In the genomic region with DNA sequence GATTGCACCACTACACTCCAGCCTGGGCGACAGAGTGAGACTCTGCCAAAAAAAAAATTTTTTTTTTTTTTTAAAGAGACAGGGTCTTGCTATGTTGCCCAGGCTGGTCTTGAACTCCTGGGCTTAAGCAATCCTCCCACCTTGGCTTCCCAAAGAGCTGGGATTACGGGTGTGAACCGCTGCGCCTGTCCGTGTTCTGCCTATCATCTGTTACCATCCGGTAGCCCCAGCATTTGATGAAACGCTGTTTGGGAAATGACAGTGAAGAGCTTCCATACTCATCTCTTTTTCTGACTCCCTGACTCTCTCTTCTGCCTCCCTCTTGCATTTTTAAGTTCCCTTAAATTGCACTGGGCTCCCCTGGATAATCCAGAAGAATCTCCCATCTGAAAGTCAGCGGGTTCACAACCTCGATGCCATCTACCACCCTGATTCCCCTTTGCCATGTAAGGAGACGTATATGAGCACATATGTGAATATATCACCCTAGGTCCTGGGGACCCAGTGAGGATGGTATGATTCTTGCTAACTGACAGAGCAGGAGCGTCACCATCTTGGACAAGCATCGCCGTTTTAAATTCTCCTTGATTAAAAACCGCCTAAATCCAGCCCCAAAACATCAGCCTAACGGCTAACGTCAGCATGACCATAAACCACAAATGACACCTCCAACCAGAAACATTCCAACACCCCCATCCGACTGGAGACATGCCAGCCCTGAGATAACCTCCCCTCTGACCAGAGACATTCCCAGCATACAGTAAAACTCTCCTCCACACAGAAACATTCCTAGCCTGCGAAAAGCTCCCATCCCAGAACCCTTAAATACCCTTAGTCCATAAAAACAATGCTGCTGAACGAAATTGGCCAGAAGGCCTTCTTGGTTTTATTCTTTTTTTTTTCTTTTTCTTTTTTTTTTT, we compare ENCODE assay signal across 1 cellular context.
TF ChIP-seq lines count a peak whose summit lies in the region.

No MANE protein-coding gene starts in this region.

TF ChIP-seq in K562, 482 proteins besides CTCF, POLR2A, EP300 and RAD21 (continued from another document and continues in another):
- TF ChIP-seq, protein P1, sequence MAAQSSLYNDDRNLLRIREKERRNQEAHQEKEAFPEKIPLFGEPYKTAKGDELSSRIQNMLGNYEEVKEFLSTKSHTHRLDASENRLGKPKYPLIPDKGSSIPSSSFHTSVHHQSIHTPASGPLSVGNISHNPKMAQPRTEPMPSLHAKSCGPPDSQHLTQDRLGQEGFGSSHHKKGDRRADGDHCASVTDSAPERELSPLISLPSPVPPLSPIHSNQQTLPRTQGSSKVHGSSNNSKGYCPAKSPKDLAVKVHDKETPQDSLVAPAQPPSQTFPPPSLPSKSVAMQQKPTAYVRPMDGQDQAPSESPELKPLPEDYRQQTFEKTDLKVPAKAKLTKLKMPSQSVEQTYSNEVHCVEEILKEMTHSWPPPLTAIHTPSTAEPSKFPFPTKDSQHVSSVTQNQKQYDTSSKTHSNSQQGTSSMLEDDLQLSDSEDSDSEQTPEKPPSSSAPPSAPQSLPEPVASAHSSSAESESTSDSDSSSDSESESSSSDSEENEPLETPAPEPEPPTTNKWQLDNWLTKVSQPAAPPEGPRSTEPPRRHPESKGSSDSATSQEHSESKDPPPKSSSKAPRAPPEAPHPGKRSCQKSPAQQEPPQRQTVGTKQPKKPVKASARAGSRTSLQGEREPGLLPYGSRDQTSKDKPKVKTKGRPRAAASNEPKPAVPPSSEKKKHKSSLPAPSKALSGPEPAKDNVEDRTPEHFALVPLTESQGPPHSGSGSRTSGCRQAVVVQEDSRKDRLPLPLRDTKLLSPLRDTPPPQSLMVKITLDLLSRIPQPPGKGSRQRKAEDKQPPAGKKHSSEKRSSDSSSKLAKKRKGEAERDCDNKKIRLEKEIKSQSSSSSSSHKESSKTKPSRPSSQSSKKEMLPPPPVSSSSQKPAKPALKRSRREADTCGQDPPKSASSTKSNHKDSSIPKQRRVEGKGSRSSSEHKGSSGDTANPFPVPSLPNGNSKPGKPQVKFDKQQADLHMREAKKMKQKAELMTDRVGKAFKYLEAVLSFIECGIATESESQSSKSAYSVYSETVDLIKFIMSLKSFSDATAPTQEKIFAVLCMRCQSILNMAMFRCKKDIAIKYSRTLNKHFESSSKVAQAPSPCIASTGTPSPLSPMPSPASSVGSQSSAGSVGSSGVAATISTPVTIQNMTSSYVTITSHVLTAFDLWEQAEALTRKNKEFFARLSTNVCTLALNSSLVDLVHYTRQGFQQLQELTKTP (IDR thresholded peaks at IDR 0.05; ENCODE audit: low read depth in 1 of 2, partially characterized antibody in 2 of 2), result peak in 1 of 2 experiments; percentile 84
- TF ChIP-seq KDM5B (IDR thresholded peaks at IDR 0.05; ENCODE audit: insufficient replicate concordance, low read depth, low read length) (no peak), ILF3 (IDR thresholded peaks at IDR 0.05; ENCODE audit: borderline replicate concordance) (no peak), NCOR1 (IDR thresholded peaks at IDR 0.05) (no peak), ZNF253 (CRISPR knock-in tag; conservative IDR thresholded peaks at IDR 0.05) (no peak), ZNF766 (CRISPR knock-in tag; conservative IDR thresholded peaks at IDR 0.05) (peak; percentile 100), ZNF699 (CRISPR knock-in tag; IDR thresholded peaks at IDR 0.05; ENCODE audit: insufficient replicate concordance) (no peak), MEF2D (tag; conservative IDR thresholded peaks at IDR 0.05; ENCODE audit: low read depth) (peak; percentile 99), ZNF316 (IDR thresholded peaks at IDR 0.05) (peak; percentile 53; the same call in 1 of the 2 replicates), ZNF695 (CRISPR knock-in tag; IDR thresholded peaks at IDR 0.05) (peak; percentile 94), KDM1A (IDR thresholded peaks at IDR 0.05) (peak; percentile 92 to 93), RBBP5 (IDR thresholded peaks at IDR 0.05; ENCODE audit: borderline replicate concordance, insufficient read depth, low read length, poor library complexity, severe bottlenecking) (no peak), PCBP1 (IDR thresholded peaks at IDR 0.05; ENCODE audit: low read depth, low read length, poor library complexity, severe bottlenecking) (no peak), ZFP36 (IDR thresholded peaks at IDR 0.05; ENCODE audit: low read depth, low read length, partially characterized antibody) (peak; percentile 58), DMBX1 (CRISPR knock-in tag; IDR thresholded peaks at IDR 0.05; ENCODE audit: borderline replicate concordance) (peak; percentile 99), HMG20B (CRISPR knock-in tag; IDR thresholded peaks at IDR 0.05) (peak; percentile 89), TOE1 (IDR thresholded peaks at IDR 0.05; ENCODE audit: borderline replicate concordance) (peak; percentile 55; the same call in 1 of the 2 replicates), TOE1 (CRISPR knock-in tag; IDR thresholded peaks at IDR 0.05; ENCODE audit: borderline replicate concordance, low read depth) (no peak), HDAC2 (IDR thresholded peaks at IDR 0.05) (peak; percentile 92), ZNF41 (CRISPR knock-in tag; conservative IDR thresholded peaks at IDR 0.05) (peak; percentile 98), ARID1B (IDR thresholded peaks at IDR 0.05) (peak; percentile 88), ZNF274 (IDR thresholded peaks at IDR 0.05; ENCODE audit: borderline replicate concordance, low read depth, low read length) (no peak), MEIS2 (IDR thresholded peaks at IDR 0.05; ENCODE audit: partially characterized antibody) (peak; percentile 97), RBM15 (IDR thresholded peaks at IDR 0.05; ENCODE audit: insufficient read depth, low read length) (no peak)
- TF ChIP-seq, protein P2, sequence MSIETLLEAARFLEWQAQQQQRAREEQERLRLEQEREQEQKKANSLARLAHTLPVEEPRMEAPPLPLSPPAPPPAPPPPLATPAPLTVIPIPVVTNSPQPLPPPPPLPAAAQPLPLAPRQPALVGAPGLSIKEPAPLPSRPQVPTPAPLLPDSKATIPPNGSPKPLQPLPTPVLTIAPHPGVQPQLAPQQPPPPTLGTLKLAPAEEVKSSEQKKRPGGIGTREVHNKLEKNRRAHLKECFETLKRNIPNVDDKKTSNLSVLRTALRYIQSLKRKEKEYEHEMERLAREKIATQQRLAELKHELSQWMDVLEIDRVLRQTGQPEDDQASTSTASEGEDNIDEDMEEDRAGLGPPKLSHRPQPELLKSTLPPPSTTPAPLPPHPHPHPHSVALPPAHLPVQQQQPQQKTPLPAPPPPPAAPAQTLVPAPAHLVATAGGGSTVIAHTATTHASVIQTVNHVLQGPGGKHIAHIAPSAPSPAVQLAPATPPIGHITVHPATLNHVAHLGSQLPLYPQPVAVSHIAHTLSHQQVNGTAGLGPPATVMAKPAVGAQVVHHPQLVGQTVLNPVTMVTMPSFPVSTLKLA (conservative IDR thresholded peaks at IDR 0.05), result peak in 1 of 2 experiments; percentile 11; a peak in 1 of 4 replicates
- TF ChIP-seq, protein P3, sequence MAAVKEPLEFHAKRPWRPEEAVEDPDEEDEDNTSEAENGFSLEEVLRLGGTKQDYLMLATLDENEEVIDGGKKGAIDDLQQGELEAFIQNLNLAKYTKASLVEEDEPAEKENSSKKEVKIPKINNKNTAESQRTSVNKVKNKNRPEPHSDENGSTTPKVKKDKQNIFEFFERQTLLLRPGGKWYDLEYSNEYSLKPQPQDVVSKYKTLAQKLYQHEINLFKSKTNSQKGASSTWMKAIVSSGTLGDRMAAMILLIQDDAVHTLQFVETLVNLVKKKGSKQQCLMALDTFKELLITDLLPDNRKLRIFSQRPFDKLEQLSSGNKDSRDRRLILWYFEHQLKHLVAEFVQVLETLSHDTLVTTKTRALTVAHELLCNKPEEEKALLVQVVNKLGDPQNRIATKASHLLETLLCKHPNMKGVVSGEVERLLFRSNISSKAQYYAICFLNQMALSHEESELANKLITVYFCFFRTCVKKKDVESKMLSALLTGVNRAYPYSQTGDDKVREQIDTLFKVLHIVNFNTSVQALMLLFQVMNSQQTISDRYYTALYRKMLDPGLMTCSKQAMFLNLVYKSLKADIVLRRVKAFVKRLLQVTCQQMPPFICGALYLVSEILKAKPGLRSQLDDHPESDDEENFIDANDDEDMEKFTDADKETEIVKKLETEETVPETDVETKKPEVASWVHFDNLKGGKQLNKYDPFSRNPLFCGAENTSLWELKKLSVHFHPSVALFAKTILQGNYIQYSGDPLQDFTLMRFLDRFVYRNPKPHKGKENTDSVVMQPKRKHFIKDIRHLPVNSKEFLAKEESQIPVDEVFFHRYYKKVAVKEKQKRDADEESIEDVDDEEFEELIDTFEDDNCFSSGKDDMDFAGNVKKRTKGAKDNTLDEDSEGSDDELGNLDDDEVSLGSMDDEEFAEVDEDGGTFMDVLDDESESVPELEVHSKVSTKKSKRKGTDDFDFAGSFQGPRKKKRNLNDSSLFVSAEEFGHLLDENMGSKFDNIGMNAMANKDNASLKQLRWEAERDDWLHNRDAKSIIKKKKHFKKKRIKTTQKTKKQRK (IDR thresholded peaks at IDR 0.05; ENCODE audit: borderline replicate concordance, low read depth, low read length), result no peak
- TF ChIP-seq, protein P4, sequence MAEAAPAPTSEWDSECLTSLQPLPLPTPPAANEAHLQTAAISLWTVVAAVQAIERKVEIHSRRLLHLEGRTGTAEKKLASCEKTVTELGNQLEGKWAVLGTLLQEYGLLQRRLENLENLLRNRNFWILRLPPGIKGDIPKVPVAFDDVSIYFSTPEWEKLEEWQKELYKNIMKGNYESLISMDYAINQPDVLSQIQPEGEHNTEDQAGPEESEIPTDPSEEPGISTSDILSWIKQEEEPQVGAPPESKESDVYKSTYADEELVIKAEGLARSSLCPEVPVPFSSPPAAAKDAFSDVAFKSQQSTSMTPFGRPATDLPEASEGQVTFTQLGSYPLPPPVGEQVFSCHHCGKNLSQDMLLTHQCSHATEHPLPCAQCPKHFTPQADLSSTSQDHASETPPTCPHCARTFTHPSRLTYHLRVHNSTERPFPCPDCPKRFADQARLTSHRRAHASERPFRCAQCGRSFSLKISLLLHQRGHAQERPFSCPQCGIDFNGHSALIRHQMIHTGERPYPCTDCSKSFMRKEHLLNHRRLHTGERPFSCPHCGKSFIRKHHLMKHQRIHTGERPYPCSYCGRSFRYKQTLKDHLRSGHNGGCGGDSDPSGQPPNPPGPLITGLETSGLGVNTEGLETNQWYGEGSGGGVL (CRISPR knock-in tag; IDR thresholded peaks at IDR 0.05), result peak; percentile 86
- TF ChIP-seq, protein P5, sequence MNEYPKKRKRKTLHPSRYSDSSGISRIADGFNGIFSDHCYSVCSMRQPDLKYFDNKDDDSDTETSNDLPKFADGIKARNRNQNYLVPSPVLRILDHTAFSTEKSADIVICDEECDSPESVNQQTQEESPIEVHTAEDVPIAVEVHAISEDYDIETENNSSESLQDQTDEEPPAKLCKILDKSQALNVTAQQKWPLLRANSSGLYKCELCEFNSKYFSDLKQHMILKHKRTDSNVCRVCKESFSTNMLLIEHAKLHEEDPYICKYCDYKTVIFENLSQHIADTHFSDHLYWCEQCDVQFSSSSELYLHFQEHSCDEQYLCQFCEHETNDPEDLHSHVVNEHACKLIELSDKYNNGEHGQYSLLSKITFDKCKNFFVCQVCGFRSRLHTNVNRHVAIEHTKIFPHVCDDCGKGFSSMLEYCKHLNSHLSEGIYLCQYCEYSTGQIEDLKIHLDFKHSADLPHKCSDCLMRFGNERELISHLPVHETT (CRISPR knock-in tag; conservative IDR thresholded peaks at IDR 0.05 in 1 of 2, IDR thresholded peaks at IDR 0.05 in 1 of 2), result peak in 1 of 2 experiments; percentile 99; a peak in 2 of 4 replicates
- TF ChIP-seq, protein P6, sequence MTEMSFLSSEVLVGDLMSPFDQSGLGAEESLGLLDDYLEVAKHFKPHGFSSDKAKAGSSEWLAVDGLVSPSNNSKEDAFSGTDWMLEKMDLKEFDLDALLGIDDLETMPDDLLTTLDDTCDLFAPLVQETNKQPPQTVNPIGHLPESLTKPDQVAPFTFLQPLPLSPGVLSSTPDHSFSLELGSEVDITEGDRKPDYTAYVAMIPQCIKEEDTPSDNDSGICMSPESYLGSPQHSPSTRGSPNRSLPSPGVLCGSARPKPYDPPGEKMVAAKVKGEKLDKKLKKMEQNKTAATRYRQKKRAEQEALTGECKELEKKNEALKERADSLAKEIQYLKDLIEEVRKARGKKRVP (CRISPR knock-in tag; IDR thresholded peaks at IDR 0.05), result peak; percentile 98
- TF ChIP-seq, protein P7, sequence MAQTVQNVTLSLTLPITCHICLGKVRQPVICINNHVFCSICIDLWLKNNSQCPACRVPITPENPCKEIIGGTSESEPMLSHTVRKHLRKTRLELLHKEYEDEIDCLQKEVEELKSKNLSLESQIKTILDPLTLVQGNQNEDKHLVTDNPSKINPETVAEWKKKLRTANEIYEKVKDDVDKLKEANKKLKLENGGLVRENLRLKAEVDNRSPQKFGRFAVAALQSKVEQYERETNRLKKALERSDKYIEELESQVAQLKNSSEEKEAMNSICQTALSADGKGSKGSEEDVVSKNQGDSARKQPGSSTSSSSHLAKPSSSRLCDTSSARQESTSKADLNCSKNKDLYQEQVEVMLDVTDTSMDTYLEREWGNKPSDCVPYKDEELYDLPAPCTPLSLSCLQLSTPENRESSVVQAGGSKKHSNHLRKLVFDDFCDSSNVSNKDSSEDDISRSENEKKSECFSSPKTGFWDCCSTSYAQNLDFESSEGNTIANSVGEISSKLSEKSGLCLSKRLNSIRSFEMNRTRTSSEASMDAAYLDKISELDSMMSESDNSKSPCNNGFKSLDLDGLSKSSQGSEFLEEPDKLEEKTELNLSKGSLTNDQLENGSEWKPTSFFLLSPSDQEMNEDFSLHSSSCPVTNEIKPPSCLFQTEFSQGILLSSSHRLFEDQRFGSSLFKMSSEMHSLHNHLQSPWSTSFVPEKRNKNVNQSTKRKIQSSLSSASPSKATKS (CRISPR knock-in tag; IDR thresholded peaks at IDR 0.05), result peak; percentile 96
- TF ChIP-seq, protein P8, sequence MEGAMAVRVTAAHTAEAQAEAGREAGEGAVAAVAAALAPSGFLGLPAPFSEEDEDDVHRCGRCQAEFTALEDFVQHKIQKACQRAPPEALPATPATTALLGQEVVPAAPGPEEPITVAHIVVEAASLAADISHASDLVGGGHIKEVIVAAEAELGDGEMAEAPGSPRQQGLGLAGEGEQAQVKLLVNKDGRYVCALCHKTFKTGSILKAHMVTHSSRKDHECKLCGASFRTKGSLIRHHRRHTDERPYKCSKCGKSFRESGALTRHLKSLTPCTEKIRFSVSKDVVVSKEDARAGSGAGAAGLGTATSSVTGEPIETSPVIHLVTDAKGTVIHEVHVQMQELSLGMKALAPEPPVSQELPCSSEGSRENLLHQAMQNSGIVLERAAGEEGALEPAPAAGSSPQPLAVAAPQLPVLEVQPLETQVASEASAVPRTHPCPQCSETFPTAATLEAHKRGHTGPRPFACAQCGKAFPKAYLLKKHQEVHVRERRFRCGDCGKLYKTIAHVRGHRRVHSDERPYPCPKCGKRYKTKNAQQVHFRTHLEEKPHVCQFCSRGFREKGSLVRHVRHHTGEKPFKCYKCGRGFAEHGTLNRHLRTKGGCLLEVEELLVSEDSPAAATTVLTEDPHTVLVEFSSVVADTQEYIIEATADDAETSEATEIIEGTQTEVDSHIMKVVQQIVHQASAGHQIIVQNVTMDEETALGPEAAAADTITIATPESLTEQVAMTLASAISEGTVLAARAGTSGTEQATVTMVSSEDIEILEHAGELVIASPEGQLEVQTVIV (CRISPR knock-in tag; IDR thresholded peaks at IDR 0.05; ENCODE audit: borderline replicate concordance), result peak; percentile 91
- TF ChIP-seq, protein P9, sequence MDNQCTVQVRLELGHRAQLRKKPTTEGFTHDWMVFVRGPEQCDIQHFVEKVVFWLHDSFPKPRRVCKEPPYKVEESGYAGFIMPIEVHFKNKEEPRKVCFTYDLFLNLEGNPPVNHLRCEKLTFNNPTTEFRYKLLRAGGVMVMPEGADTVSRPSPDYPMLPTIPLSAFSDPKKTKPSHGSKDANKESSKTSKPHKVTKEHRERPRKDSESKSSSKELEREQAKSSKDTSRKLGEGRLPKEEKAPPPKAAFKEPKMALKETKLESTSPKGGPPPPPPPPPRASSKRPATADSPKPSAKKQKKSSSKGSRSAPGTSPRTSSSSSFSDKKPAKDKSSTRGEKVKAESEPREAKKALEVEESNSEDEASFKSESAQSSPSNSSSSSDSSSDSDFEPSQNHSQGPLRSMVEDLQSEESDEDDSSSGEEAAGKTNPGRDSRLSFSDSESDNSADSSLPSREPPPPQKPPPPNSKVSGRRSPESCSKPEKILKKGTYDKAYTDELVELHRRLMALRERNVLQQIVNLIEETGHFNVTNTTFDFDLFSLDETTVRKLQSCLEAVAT (IDR thresholded peaks at IDR 0.05), result peak; percentile 70 to 97; a peak in 3 of 4 replicates
